Comparison of ENCODE assay signal across 14 cellular contexts in the genomic region with DNA sequence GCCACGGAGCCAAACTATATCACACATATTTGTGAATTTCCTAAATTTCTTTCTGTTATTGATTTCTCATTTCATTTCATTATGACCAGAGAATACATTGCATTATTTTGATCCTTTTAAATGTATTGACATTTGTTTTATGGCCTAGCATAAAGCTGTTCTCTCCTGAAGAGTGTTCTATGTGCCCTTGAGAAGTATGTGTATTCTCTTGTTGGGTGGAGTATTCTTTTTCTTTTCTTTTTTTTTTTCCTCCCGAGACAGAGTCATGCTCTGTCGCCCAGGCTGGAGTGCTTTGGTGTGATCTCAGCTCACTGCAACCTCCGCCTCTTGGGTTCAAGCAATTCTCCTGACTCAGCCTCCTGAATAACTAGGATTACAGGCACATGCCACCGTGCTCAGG. TPM values are rescaled to one million over a fixed set of nuclear protein-coding genes. Genes with fewer than 3 reads are reported as not detected.
DNase-seq lines count a peak whose midpoint lies in the region; ATAC-seq and TF ChIP-seq lines count a peak whose summit lies in the region.
"Had no signal": no experiment of that assay in that cellular context is flagged by ENCODE, and none has a peak within 500 bp of the region (broad histone marks: within the 10 kb centered on the region; RNA-seq: fewer than 3 reads in every experiment).

No MANE protein-coding gene starts in this region.

- H3K36me3 Mint-ChIP-seq in activated naive CD8-positive, alpha-beta T cell treated with anti-CD3 and anti-CD28 coated beads, Interleukin-2, amount 50 U/mL, for 24 hours (ENCODE audit: low read depth): peaks cover 41% of the 10 kb centered on the region
- peaks cover 38% of the 10 kb centered on the region for H3K36me3 Mint-ChIP-seq in activated naive CD8-positive, alpha-beta T cell treated with anti-CD3 and anti-CD28 coated beads for 36 hours
- H3K36me3 Mint-ChIP-seq in activated T-helper 2 cell treated with anti-CD3 and anti-CD28 coated beads, Interferon-gamma antibody, Interleukin-2, Interleukin-4, amounts not matched to agents 10 μg/mL and 5 μg/mL and 100 μg/mL, durations not matched to agents 14 hours and 24 hours and 36 hours (ENCODE audit: low read depth): peaks cover 51% of the 10 kb centered on the region
- H3K36me3 Mint-ChIP-seq in activated CD4-positive, alpha-beta memory T cell treated with anti-CD3 and anti-CD28 coated beads, Interleukin-2, amount 10 ng/mL, durations not matched to agents 7 days and 5 days (ENCODE audit: low read depth): peaks cover 45% of the 10 kb centered on the region

- H3K4me3 Mint-ChIP-seq in activated naive CD8-positive, alpha-beta T cell treated with anti-CD3 and anti-CD28 coated beads, Interleukin-2, amount 50 U/mL, for 24 hours: no peak overlapping the region
- H3K4me3 Mint-ChIP-seq in activated naive CD8-positive, alpha-beta T cell treated with anti-CD3 and anti-CD28 coated beads for 36 hours: no peak overlapping the region
- H3K4me3 Mint-ChIP-seq in activated T-helper 2 cell treated with anti-CD3 and anti-CD28 coated beads, Interferon-gamma antibody, Interleukin-2, Interleukin-4, amounts not matched to agents 10 μg/mL and 5 μg/mL and 100 μg/mL, durations not matched to agents 14 hours and 24 hours and 36 hours (ENCODE audit: low read depth): no peak overlapping the region
- no peak overlapping the region for H3K4me3 Mint-ChIP-seq in activated CD4-positive, alpha-beta memory T cell treated with anti-CD3 and anti-CD28 coated beads, Interleukin-2, amount 10 ng/mL, durations not matched to agents 7 days and 5 days
- H3K4me3 Mint-ChIP-seq: B cell, HFFc6 had no signal

- peak overlapping the region; percentile 35 for H3K27ac Mint-ChIP-seq in activated naive CD8-positive, alpha-beta T cell treated with anti-CD3 and anti-CD28 coated beads, Interleukin-2, amount 50 U/mL, for 24 hours
- no peak overlapping the region for H3K27ac Mint-ChIP-seq in activated naive CD8-positive, alpha-beta T cell treated with anti-CD3 and anti-CD28 coated beads for 36 hours
- H3K27ac Mint-ChIP-seq in activated T-helper 2 cell treated with anti-CD3 and anti-CD28 coated beads, Interferon-gamma antibody, Interleukin-2, Interleukin-4, amounts not matched to agents 10 μg/mL and 5 μg/mL and 100 μg/mL, durations not matched to agents 14 hours and 24 hours and 36 hours: peak overlapping the region; percentile 17
- H3K27ac Mint-ChIP-seq in activated CD4-positive, alpha-beta memory T cell treated with anti-CD3 and anti-CD28 coated beads, Interleukin-2, amount 10 ng/mL, durations not matched to agents 7 days and 5 days: no peak overlapping the region
- H3K27ac Mint-ChIP-seq: HFFc6 had no signal

- POLR2A ChIA-PET in activated CD4-positive, alpha-beta memory T cell treated with anti-CD3 and anti-CD28 coated beads, Interleukin-2, amount 10 ng/mL, durations not matched to agents 7 days and 5 days (lab: Charles Lee): no interaction called here

- peaks cover 25% of the 10 kb centered on the region for H3K4me1 Mint-ChIP-seq in activated naive CD8-positive, alpha-beta T cell treated with anti-CD3 and anti-CD28 coated beads, Interleukin-2, amount 50 U/mL, for 24 hours
- H3K4me1 Mint-ChIP-seq in activated naive CD8-positive, alpha-beta T cell treated with anti-CD3 and anti-CD28 coated beads for 36 hours: peaks cover 24% of the 10 kb centered on the region
- peaks cover 25% of the 10 kb centered on the region for H3K4me1 Mint-ChIP-seq in activated T-helper 2 cell treated with anti-CD3 and anti-CD28 coated beads, Interferon-gamma antibody, Interleukin-2, Interleukin-4, amounts not matched to agents 10 μg/mL and 5 μg/mL and 100 μg/mL, durations not matched to agents 14 hours and 24 hours and 36 hours (ENCODE audit: low read depth)
- peaks cover 36% of the 10 kb centered on the region for H3K4me1 Mint-ChIP-seq in activated CD4-positive, alpha-beta memory T cell treated with anti-CD3 and anti-CD28 coated beads, Interleukin-2, amount 10 ng/mL, durations not matched to agents 7 days and 5 days

- peaks cover 8% of the 10 kb centered on the region for H3K4me1 ChIP-seq in mucosa of descending colon (ENCODE audit: low read depth)

- no peak for ATAC-seq in activated naive CD8-positive, alpha-beta T cell treated with anti-CD3 and anti-CD28 coated beads, Interleukin-2, amount 50 U/mL, for 24 hours
- peak; percentile 76 for ATAC-seq in mucosa of descending colon

- no peaks in the 10 kb centered on the region for H3K9me3 Mint-ChIP-seq in activated naive CD8-positive, alpha-beta T cell treated with anti-CD3 and anti-CD28 coated beads, Interleukin-2, amount 50 U/mL, for 24 hours
- no peaks in the 10 kb centered on the region for H3K9me3 Mint-ChIP-seq in activated naive CD8-positive, alpha-beta T cell treated with anti-CD3 and anti-CD28 coated beads for 36 hours
- peaks cover 4% of the 10 kb centered on the region for H3K9me3 Mint-ChIP-seq in activated T-helper 2 cell treated with anti-CD3 and anti-CD28 coated beads, Interferon-gamma antibody, Interleukin-2, Interleukin-4, amounts not matched to agents 10 μg/mL and 5 μg/mL and 100 μg/mL, durations not matched to agents 14 hours and 24 hours and 36 hours
- no peaks in the 10 kb centered on the region for H3K9me3 Mint-ChIP-seq in activated CD4-positive, alpha-beta memory T cell treated with anti-CD3 and anti-CD28 coated beads, Interleukin-2, amount 10 ng/mL, durations not matched to agents 7 days and 5 days
- H3K9me3 Mint-ChIP-seq: CD4-positive, alpha-beta memory T cell; HFFc6 had no signal

- H3K4me3 ChIP-seq in mucosa of descending colon: no peak overlapping the region
- H3K4me3 ChIP-seq: HAP-1 had no signal

- no peaks in the 10 kb centered on the region for H3K36me3 ChIP-seq in mucosa of descending colon (ENCODE audit: low read depth)

- no peaks in the 10 kb centered on the region for H3K9me3 ChIP-seq in mucosa of descending colon
- H3K9me3 ChIP-seq: HAP-1 had no signal

- CTCF ChIA-PET in activated CD4-positive, alpha-beta memory T cell treated with anti-CD3 and anti-CD28 coated beads, Interleukin-2, amount 10 ng/mL, durations not matched to agents 7 days and 5 days (lab: Charles Lee): interaction anchor here (0.7 kb wide), 1 partner anchor 549 kb away, joined by 3 read pairs; no protein-coding TSS in a partner anchor

- H3K27me3 Mint-ChIP-seq in activated naive CD8-positive, alpha-beta T cell treated with anti-CD3 and anti-CD28 coated beads, Interleukin-2, amount 50 U/mL, for 24 hours: no peaks in the 10 kb centered on the region
- no peaks in the 10 kb centered on the region for H3K27me3 Mint-ChIP-seq in activated naive CD8-positive, alpha-beta T cell treated with anti-CD3 and anti-CD28 coated beads for 36 hours
- no peaks in the 10 kb centered on the region for H3K27me3 Mint-ChIP-seq in activated T-helper 2 cell treated with anti-CD3 and anti-CD28 coated beads, Interferon-gamma antibody, Interleukin-2, Interleukin-4, amounts not matched to agents 10 μg/mL and 5 μg/mL and 100 μg/mL, durations not matched to agents 14 hours and 24 hours and 36 hours (ENCODE audit: low read depth)
- no peaks in the 10 kb centered on the region for H3K27me3 Mint-ChIP-seq in activated CD4-positive, alpha-beta memory T cell treated with anti-CD3 and anti-CD28 coated beads, Interleukin-2, amount 10 ng/mL, durations not matched to agents 7 days and 5 days
- H3K27me3 Mint-ChIP-seq: B cell; CD4-positive, alpha-beta memory T cell had no signal

- no peak for DNase-seq in activated naive CD8-positive, alpha-beta T cell treated with anti-CD3 and anti-CD28 coated beads, Interleukin-2, amount 50 U/mL, for 24 hours
- DNase-seq in activated naive CD8-positive, alpha-beta T cell treated with anti-CD3 and anti-CD28 coated beads for 36 hours: no peak
- no peak for DNase-seq in activated T-helper 2 cell treated with anti-CD3 and anti-CD28 coated beads, Interferon-gamma antibody, Interleukin-2, Interleukin-4, amounts not matched to agents 10 μg/mL and 5 μg/mL and 100 μg/mL, durations not matched to agents 14 hours and 24 hours and 36 hours (ENCODE audit: low spot score)
- DNase-seq in mucosa of descending colon (no peak), retina (no peak), UCSD-AML1 (lab: John Stamatoyannopoulos, UW; ENCODE audit: unreplicated experiment) (no peak)
- DNase-seq in activated CD4-positive, alpha-beta memory T cell treated with anti-CD3 and anti-CD28 coated beads, Interleukin-2, amount 10 ng/mL, durations not matched to agents 7 days and 5 days: no peak
- DNase-seq: C1 segment of cervical spinal cord; CD4-positive, alpha-beta memory T cell; COR-L47; GF-D8; HFFc6 had no signal

- intact Hi-C loops in activated T-helper 2 cell treated with anti-CD3 and anti-CD28 coated beads, Interferon-gamma antibody, Interleukin-2, Interleukin-4, amounts not matched to agents 10 μg/mL and 5 μg/mL and 100 μg/mL, durations not matched to agents 14 hours and 24 hours and 36 hours (cut with micrococcal nuclease): no loop called here
- intact Hi-C loops in mucosa of descending colon (cut with DNase I, micrococcal nuclease): no loop called here

- TF ChIP-seq CTCF in mucosa of descending colon (IDR thresholded peaks at IDR 0.05): no peak

RNA-seq across cellular contexts. Expression of gene HAUS1, which starts 5.2 kb away (rescaled TPM):
- 10 to 100 TPM; 61.1 to 66.3 TPM for total RNA-seq in activated naive CD8-positive, alpha-beta T cell treated with anti-CD3 and anti-CD28 coated beads for 36 hours
- total RNA-seq in activated T-helper 2 cell treated with anti-CD3 and anti-CD28 coated beads, Interferon-gamma antibody, Interleukin-2, Interleukin-4, amounts not matched to agents 10 μg/mL and 5 μg/mL and 100 μg/mL, durations not matched to agents 14 hours and 24 hours and 36 hours: 52.3 and 58.1 TPM in 2 replicates
- total RNA-seq in mucosa of descending colon: 10 to 100 TPM in 2 of 3 donors, 1 to 10 TPM in 1; 8.2 to 26.2 (median 18.4) TPM
- 10 to 100 TPM; 59.2 to 63.2 TPM for total RNA-seq in activated CD4-positive, alpha-beta memory T cell treated with anti-CD3 and anti-CD28 coated beads, Interleukin-2, amount 10 ng/mL, durations not matched to agents 7 days and 5 days

RNA-seq across cellular contexts. Expression of gene ATP5F1A, which starts 11.3 kb away (rescaled TPM):
- 100 to 1,000 TPM; 519 to 526 TPM for total RNA-seq in activated naive CD8-positive, alpha-beta T cell treated with anti-CD3 and anti-CD28 coated beads for 36 hours
- 441 and 445 TPM in 2 replicates for total RNA-seq in activated T-helper 2 cell treated with anti-CD3 and anti-CD28 coated beads, Interferon-gamma antibody, Interleukin-2, Interleukin-4, amounts not matched to agents 10 μg/mL and 5 μg/mL and 100 μg/mL, durations not matched to agents 14 hours and 24 hours and 36 hours
- 100 to 1,000 TPM; 476 to 643 (median 622) TPM for total RNA-seq in mucosa of descending colon
- 100 to 1,000 TPM; 282 to 287 TPM for total RNA-seq in activated CD4-positive, alpha-beta memory T cell treated with anti-CD3 and anti-CD28 coated beads, Interleukin-2, amount 10 ng/mL, durations not matched to agents 7 days and 5 days

RNA-seq across cellular contexts. Expression of gene PSTPIP2, which starts 37.3 kb away (rescaled TPM):
- 10 to 100 TPM; 21.6 to 22.0 TPM for total RNA-seq in activated naive CD8-positive, alpha-beta T cell treated with anti-CD3 and anti-CD28 coated beads for 36 hours
- 36.8 and 39.0 TPM in 2 replicates for total RNA-seq in activated T-helper 2 cell treated with anti-CD3 and anti-CD28 coated beads, Interferon-gamma antibody, Interleukin-2, Interleukin-4, amounts not matched to agents 10 μg/mL and 5 μg/mL and 100 μg/mL, durations not matched to agents 14 hours and 24 hours and 36 hours
- 1 to 10 TPM; 2.9 to 9.4 (median 9.0) TPM for total RNA-seq in mucosa of descending colon
- 1 to 10 TPM; 7.9 to 8.3 TPM for total RNA-seq in activated CD4-positive, alpha-beta memory T cell treated with anti-CD3 and anti-CD28 coated beads, Interleukin-2, amount 10 ng/mL, durations not matched to agents 7 days and 5 days

Comparison
In these comparisons a context has a peak if more than half of its experiments do, and no peak if none do; other contexts are left out.
1. H3K27ac Mint-ChIP-seq: peak in activated naive CD8-positive, alpha-beta T cell treated with anti-CD3 and anti-CD28 coated beads, Interleukin-2, amount 50 U/mL, for 24 hours (single experiment) and activated T-helper 2 cell treated with anti-CD3 and anti-CD28 coated beads, Interferon-gamma antibody, Interleukin-2, Interleukin-4, amounts not matched to agents 10 μg/mL and 5 μg/mL and 100 μg/mL, durations not matched to agents 14 hours and 24 hours and 36 hours (single experiment); none in activated naive CD8-positive, alpha-beta T cell treated with anti-CD3 and anti-CD28 coated beads for 36 hours (single experiment) and activated CD4-positive, alpha-beta memory T cell treated with anti-CD3 and anti-CD28 coated beads, Interleukin-2, amount 10 ng/mL, durations not matched to agents 7 days and 5 days (single experiment).